In the genomic region with DNA sequence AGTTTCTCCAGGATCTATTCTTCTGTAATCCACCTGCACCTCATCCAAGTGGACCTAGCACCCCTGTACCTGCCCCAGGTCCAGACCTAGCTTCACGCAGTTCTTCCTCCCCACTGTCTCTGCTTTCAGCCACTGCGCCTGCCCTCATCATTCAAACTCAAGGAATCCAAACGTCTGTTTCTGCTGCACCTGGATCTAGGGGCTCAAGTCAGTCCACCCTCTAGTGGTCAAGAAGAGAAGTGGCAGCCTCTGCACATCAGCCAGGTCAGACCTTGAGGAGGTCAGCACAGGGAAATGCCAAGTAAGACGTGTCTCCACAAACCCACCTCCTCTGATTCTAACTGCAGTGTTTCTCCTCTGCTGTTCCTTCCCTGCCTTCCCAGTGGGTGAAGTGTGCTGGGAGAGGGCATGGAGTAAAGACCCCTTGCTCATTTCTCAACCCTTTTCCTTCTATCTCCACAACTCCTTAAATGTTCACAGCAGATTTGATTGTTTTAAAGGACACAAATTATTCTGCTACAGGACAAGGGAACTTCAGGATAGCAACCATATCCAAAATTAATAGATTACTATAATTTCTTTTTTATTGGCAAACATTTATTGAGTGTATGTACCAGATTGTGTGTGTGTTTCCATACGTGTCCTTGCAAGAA, we compare ENCODE assay signal across 8 cellular contexts. TPM values are rescaled to one million over a fixed set of nuclear protein-coding genes. Genes with fewer than 3 reads are reported as not detected.
A peak's percentile ranks its signal among the peaks of the same experiment; 100 is the strongest.
DNase-seq lines count a peak whose midpoint lies in the region; TF ChIP-seq lines count a peak whose summit lies in the region.

No MANE protein-coding gene starts in this region.

- H3K9me3 ChIP-seq in ascending aorta: no peaks in the 10 kb centered on the region
- no peaks in the 10 kb centered on the region for H3K9me3 ChIP-seq in hepatocyte (ENCODE audit: low read depth)

- H3K4me3 ChIP-seq in ascending aorta: no peak overlapping the region
- H3K4me3 ChIP-seq in hepatocyte: no peak overlapping the region

- H3K27me3 ChIP-seq in ascending aorta (no peaks in the 10 kb centered on the region), hepatocyte (no peaks in the 10 kb centered on the region)

- 36% methylated on average over 5 of the region's 5 CpGs for WGBS in hepatocyte (ENCODE audit: low lambda C conversion rate, missing lambda C conversion rate)

- no peaks in the 10 kb centered on the region for H4K20me1 ChIP-seq in hepatocyte (ENCODE audit: insufficient read depth, poor library complexity, severe bottlenecking)

- intact Hi-C loops in ascending aorta (cut with DNase I): loop anchor here (1.0 kb wide), 1 partner anchor 350 kb away; no protein-coding TSS in a partner anchor

- H3K4me1 ChIP-seq in ascending aorta (peaks cover 0 to 6% of the 10 kb centered on the region in 2 donors), hepatocyte (ENCODE audit: insufficient read depth) (peaks cover 2% of the 10 kb centered on the region)

- H3K79me2 ChIP-seq in hepatocyte: no peaks in the 10 kb centered on the region

- no peaks in the 10 kb centered on the region for H3K9me2 ChIP-seq in hepatocyte (replicated peaks; ENCODE audit: insufficient read depth)

- DNase-seq in stimulated activated CD4-positive, alpha-beta T cell treated with anti-CD3 and anti-CD28 coated beads, Interleukin-12 subunit alpha, Interleukin-12 subunit beta, amount 100 ng/mL, for 4 hours: peak; percentile 9
- DNase-seq in stimulated activated CD4-positive, alpha-beta T cell treated with anti-CD3 and anti-CD28 coated beads, Interleukin-2, amount 100 ng/mL, for 48 hours: no peak
- peak; percentile 66 for DNase-seq in HCEC 1CT
- peak; percentile 53 for DNase-seq in LHCN-M2 (ENCODE audit: low read depth)
- peak; percentile 1 for DNase-seq in SIG-M5 (lab: John Stamatoyannopoulos, UW)
- peak in 1 of 2 donors; percentile 65 for DNase-seq in ascending aorta (ENCODE audit: low spot score in 2 of 2)
- peak; percentile 73 for DNase-seq in hepatocyte (ENCODE audit: low spot score)
- peak; percentile 32 to 43 for DNase-seq in stimulated activated CD4-positive, alpha-beta T cell treated with anti-CD3 and anti-CD28 coated beads, Interleukin-2, amount 100 ng/mL, for 24 hours

- TF ChIP-seq CTCF in ascending aorta (IDR thresholded peaks at IDR 0.05) (peak; percentile 71 to 93 (median 90)), hepatocyte (IDR thresholded peaks at IDR 0.05; ENCODE audit: poor library complexity) (peak; percentile 67)

- H2AFZ ChIP-seq in hepatocyte: no peak overlapping the region

- H3K4me2 ChIP-seq in hepatocyte: no peak overlapping the region

- no peaks in the 10 kb centered on the region for H3K36me3 ChIP-seq in ascending aorta
- H3K36me3 ChIP-seq in hepatocyte (replicated peaks; ENCODE audit: insufficient read depth, low read depth): no peaks in the 10 kb centered on the region

- H3K27ac ChIP-seq in ascending aorta: no peak overlapping the region
- no peak overlapping the region for H3K27ac ChIP-seq in hepatocyte

RNA-seq across cellular contexts. Expression of a gene that starts 8.7 kb away (rescaled TPM):
- 0.51 and 0.63 TPM in 2 replicates for total RNA-seq in LHCN-M2 (2014; rRNA removed)
- 0.34 TPM for polyA plus RNA-seq in LHCN-M2 (2012)
- 9.6 TPM for total RNA-seq in ascending aorta
- total RNA-seq in hepatocyte: 18.3 and 21.1 TPM in 2 replicates
- polyA plus RNA-seq in hepatocyte: 2.0 and 4.2 TPM in 2 replicates

Comparison
In these comparisons a context has a peak if more than half of its experiments do, and no peak if none do; other contexts are left out.
1. DNase-seq: peak in stimulated activated CD4-positive, alpha-beta T cell treated with anti-CD3 and anti-CD28 coated beads, Interleukin-12 subunit alpha, Interleukin-12 subunit beta, amount 100 ng/mL, for 4 hours (single experiment), HCEC 1CT (single experiment), LHCN-M2 (single experiment), SIG-M5 (single experiment), hepatocyte (single experiment) and stimulated activated CD4-positive, alpha-beta T cell treated with anti-CD3 and anti-CD28 coated beads, Interleukin-2, amount 100 ng/mL, for 24 hours (2 of 2); none in stimulated activated CD4-positive, alpha-beta T cell treated with anti-CD3 and anti-CD28 coated beads, Interleukin-2, amount 100 ng/mL, for 48 hours (0 of 2).